In the genomic region with DNA sequence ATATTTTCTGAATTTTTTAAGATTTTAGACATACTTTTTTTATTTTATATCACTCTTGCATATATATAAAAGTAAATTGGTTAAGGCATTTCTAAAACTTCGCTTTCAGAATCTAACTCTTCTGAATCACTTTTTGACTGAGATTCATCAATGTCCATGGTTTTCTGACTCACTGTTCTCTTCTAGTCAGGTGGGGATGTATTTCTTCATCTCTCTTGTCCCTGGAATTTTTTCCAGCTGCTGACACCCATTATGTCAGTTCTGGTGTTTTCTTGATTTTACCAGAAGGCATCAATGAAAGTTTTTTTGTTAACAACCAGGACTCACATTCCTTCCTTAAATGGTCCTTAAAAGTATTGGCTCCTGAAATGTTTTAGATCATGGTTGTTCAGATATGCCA, we compare ENCODE assay signal across 16 cellular contexts. TPM values are rescaled to one million over a fixed set of nuclear protein-coding genes. Genes with fewer than 3 reads are reported as not detected.
DNase-seq lines count a peak whose midpoint lies in the region; ATAC-seq, FAIRE-seq and TF ChIP-seq lines count a peak whose summit lies in the region.
"Had no signal": no experiment of that assay in that cellular context is flagged by ENCODE, and none has a peak within 500 bp of the region (broad histone marks: within the 10 kb centered on the region; RNA-seq: fewer than 3 reads in every experiment).

No MANE protein-coding gene starts in this region.

- CTCF ChIA-PET in IMR-90 (lab: Yijun Ruan, JAX) = interaction anchor here (0.8 to 1.2 kb wide), 2 partner anchors 36 to 159 kb away, joined by 3 to 4 read pairs; no protein-coding TSS in a partner anchor

- H3K4me2 ChIP-seq in IMR-90 (ENCODE audit: low read depth, low read length) = 0 out of 2 replicates have a peak overlapping the region, but pooled peaks have one; percentile 11
- peak overlapping the region; percentile 52 for H3K4me2 ChIP-seq in keratinocyte (ENCODE audit: control insufficient read depth, extremely low read depth, insufficient read depth, low read depth, low read length)
- no peak overlapping the region for H3K4me2 ChIP-seq in mesendoderm (ENCODE audit: low read length)

- H2BK120ac ChIP-seq in IMR-90 (ENCODE audit: low read depth, low read length) (peak overlapping the region; percentile 81), mesendoderm (ENCODE audit: low read depth, low read length) (no peak overlapping the region)

- WGBS in IMR-90 (ENCODE audit: extremely low coverage in 2 of 2, insufficient read length in 1 of 2), 2 experiments = no CpG with 5 or more reads among the region's 1 CpG
- no CpG with 5 or more reads among the region's 1 CpG for WGBS in mesendoderm (ENCODE audit: extremely low coverage, insufficient coverage, low lambda C conversion rate)

- peaks cover 79% of the 10 kb centered on the region for H4K20me1 ChIP-seq in IMR-90 (ENCODE audit: insufficient read depth, low read length)
- peaks cover 52% of the 10 kb centered on the region for H4K20me1 ChIP-seq in keratinocyte (ENCODE audit: control insufficient read depth, extremely low read depth, insufficient read depth, low read length)

- H2BK20ac ChIP-seq in IMR-90 (ENCODE audit: low read depth, low read length) = peak overlapping the region; percentile 92; the same call in 1 of the 2 replicates

- ATAC-seq in IMR-90 (ENCODE audit: low read depth) (no peak), HG03045 (IDR thresholded peaks at IDR 0.05; ENCODE audit: unreplicated experiment) (no peak), GM21529 (IDR thresholded peaks at IDR 0.05; ENCODE audit: unreplicated experiment) (no peak)
- ATAC-seq: activated CD8-positive, alpha-beta T cell treated with anti-CD3 and anti-CD28 coated beads for 36 hours; Right ventricle myocardium inferior had no signal

- DNase-seq in A172 (ENCODE audit: low spot score) = peak; percentile 76
- peak; percentile 85 for DNase-seq in IMR-90
- DNase-seq in dedifferentiated amniotic fluid mesenchymal stem cell (ENCODE audit: extremely low spot score) = peak; percentile 49
- DNase-seq in keratinocyte (ENCODE audit: low read depth, low spot score) = no peak
- no peak for DNase-seq in NCI-H1417 (lab: John Stamatoyannopoulos, UW)
- no peak for DNase-seq in mesendoderm
- DNase-seq: activated CD8-positive, alpha-beta T cell treated with anti-CD3 and anti-CD28 coated beads for 36 hours; activated gamma-delta T cell; caudate nucleus; H9; Kasumi-1; NCI-H187 treated with DMSO at 0.1 percent for 48 hours; NCI-H69 had no signal

- intact Hi-C loops in IMR-90 (cut with micrococcal nuclease) = no loop called here

- H3K79me1 ChIP-seq in IMR-90 (ENCODE audit: low read depth in 1 of 2, low read length in 2 of 2) (peaks cover 31 to 92% of the 10 kb centered on the region in 2 experiments), mesendoderm (ENCODE audit: low read length) (no peaks in the 10 kb centered on the region)

- peaks cover 95% of the 10 kb centered on the region for H3K79me2 ChIP-seq in keratinocyte (ENCODE audit: control insufficient read depth, insufficient read depth, low read length)
- no peaks in the 10 kb centered on the region for H3K79me2 ChIP-seq in mesendoderm (ENCODE audit: control insufficient read depth, insufficient read depth, low read length)

- in situ Hi-C loops in IMR-90 (cut with MboI; ENCODE audit: low sequenced_read_pairs) = no loop called here

- no peak overlapping the region for H3K4me3 ChIP-seq in IMR-90 (ENCODE audit: insufficient read depth, low read depth, low read length)
- no peak overlapping the region for H3K4me3 ChIP-seq in keratinocyte (ENCODE audit: control insufficient read depth in 2 of 3, extremely low read depth in 1 of 3, insufficient read depth in 2 of 3, low read depth in 1 of 3, low read length in 3 of 3)
- H3K4me3 ChIP-seq in mesendoderm (ENCODE audit: low read length) = no peak overlapping the region

- no peak overlapping the region for H2AK9ac ChIP-seq in IMR-90 (replicated peaks; ENCODE audit: low read depth, low read length, poor library complexity)

- no TSS peak for BruUV-seq in IMR-90 (replicated peaks; lab: Mats Ljungman, UMichigan)

- H3K27me3 ChIP-seq in IMR-90 (ENCODE audit: control insufficient read depth, insufficient read depth, low read length) (no peaks in the 10 kb centered on the region), keratinocyte (ENCODE audit: control insufficient read depth, extremely low read depth, insufficient read depth, low read length) (no peaks in the 10 kb centered on the region), mesendoderm (ENCODE audit: insufficient read depth, low read length, poor library complexity) (no peaks in the 10 kb centered on the region)

- H2BK5ac ChIP-seq in IMR-90 (ENCODE audit: low read depth, low read length, poor library complexity, severe bottlenecking) = peak overlapping the region; percentile 39
- no peak overlapping the region for H2BK5ac ChIP-seq in mesendoderm (ENCODE audit: low read length)

- H4K8ac ChIP-seq in IMR-90 (ENCODE audit: low read depth in 2 of 2, low read length in 2 of 2) (peak overlapping the region in 1 of 2 experiments; percentile 14; a peak in 1 of 4 replicates), mesendoderm (ENCODE audit: low read depth, low read length) (no peak overlapping the region)

- H3K27ac ChIP-seq in IMR-90 (ENCODE audit: insufficient read depth, low read length) (peak overlapping the region; percentile 65; the same call in 1 of the 2 replicates), keratinocyte (ENCODE audit: control insufficient read depth, insufficient read depth, low read length) (peak overlapping the region; percentile 94), mesendoderm (ENCODE audit: low read depth, low read length) (no peak overlapping the region)

- POLR2A ChIA-PET in IMR-90 (lab: Charles Lee; ENCODE audit: unreplicated experiment) = no interaction called here

- dilution Hi-C loops in IMR-90 (cut with HindIII; ENCODE audit: low sequenced_read_pairs, unreplicated experiment) = no loop called here
- dilution Hi-C loops in keratinocyte (cut with MboI; ENCODE audit: extremely low pct_ligation_motif_present, low sequenced_read_pairs) = no loop called here

- H4K5ac ChIP-seq in IMR-90 (ENCODE audit: low read depth, low read length) (peak overlapping the region; percentile 60; the same call in 1 of the 2 replicates), mesendoderm (ENCODE audit: low read length) (no peak overlapping the region)

- FAIRE-seq in keratinocyte (lab: Jason Lieb, UNC) = no peak

- 0 out of 3 replicates have a peak overlapping the region, but pooled peaks have one; percentile 69 for H2BK15ac ChIP-seq in IMR-90 (ENCODE audit: low read depth, low read length)
- H2BK15ac ChIP-seq in mesendoderm (replicated peaks; ENCODE audit: low read depth) = no peak overlapping the region

- H3K9ac ChIP-seq in IMR-90 (ENCODE audit: low read depth, low read length) (peak overlapping the region; percentile 44), keratinocyte (ENCODE audit: control insufficient read depth, extremely low read depth, insufficient read depth, low read length) (peak overlapping the region; percentile 47), mesendoderm (ENCODE audit: low read length) (no peak overlapping the region)

- TF ChIP-seq CTCF in IMR-90 (conservative IDR thresholded peaks at IDR 0.05; ENCODE audit: low read depth, low read length) (no peak), keratinocyte (optimal IDR thresholded peaks at IDR 0.05 in 1 of 3, IDR thresholded peaks at IDR 0.05 in 1 of 3, conservative IDR thresholded peaks at IDR 0.05 in 1 of 3; ENCODE audit: extremely low read depth in 1 of 3, insufficient read depth in 2 of 3, low read length in 3 of 3) (no peak)

- no peak for TF ChIP-seq POLR2A in IMR-90 (IDR thresholded peaks at IDR 0.05; ENCODE audit: low read depth, low read length)

- H2AFZ ChIP-seq in IMR-90 (replicated peaks; ENCODE audit: low read length, poor library complexity) (no peak overlapping the region), keratinocyte (ENCODE audit: control insufficient read depth, low read length) (no peak overlapping the region)

- TF ChIP-seq RAD21 in IMR-90 (IDR thresholded peaks at IDR 0.05; ENCODE audit: low read length) = no peak

- H3K4ac ChIP-seq in IMR-90 (ENCODE audit: low read depth, low read length) (peak overlapping the region; percentile 60), mesendoderm (ENCODE audit: low read depth, low read length) (no peak overlapping the region)

- H3K14ac ChIP-seq in IMR-90 (replicated peaks; ENCODE audit: low read depth, low read length) = peak overlapping the region; percentile 75; the same call in 1 of the 2 replicates

- peak overlapping the region; percentile 20; the same call in 1 of the 2 replicates for H4K91ac ChIP-seq in IMR-90 (ENCODE audit: insufficient read depth, low read depth, low read length)

- H3K4me1 ChIP-seq in IMR-90 (ENCODE audit: control insufficient read depth, insufficient read depth, low read length) = peaks cover 68% of the 10 kb centered on the region
- H3K4me1 ChIP-seq in keratinocyte (ENCODE audit: control insufficient read depth, extremely low read depth, insufficient read depth, low read length) = peaks cover 92% of the 10 kb centered on the region
- no peaks in the 10 kb centered on the region for H3K4me1 ChIP-seq in mesendoderm (ENCODE audit: control insufficient read depth, low read depth, low read length)

- H3K56ac ChIP-seq in IMR-90 (ENCODE audit: extremely low read depth, insufficient read depth, low read length) = no peak overlapping the region
- no peak overlapping the region for H3K56ac ChIP-seq in mesendoderm (ENCODE audit: low read length)

- H2AK5ac ChIP-seq in IMR-90 (ENCODE audit: low read depth, low read length) = no peak overlapping the region
- H2AK5ac ChIP-seq in mesendoderm (ENCODE audit: low read length) = no peak overlapping the region

- H3K36me3 ChIP-seq in IMR-90 (ENCODE audit: control insufficient read depth, insufficient read depth, low read length) (peaks cover 2% of the 10 kb centered on the region; the same call in 1 of the 2 replicates), keratinocyte (ENCODE audit: control insufficient read depth in 2 of 2, extremely low read depth in 1 of 2, insufficient read depth in 2 of 2, low read length in 2 of 2) (peaks cover 24 to 77% of the 10 kb centered on the region in 2 experiments), mesendoderm (ENCODE audit: control insufficient read depth, insufficient read depth, low read length) (no peaks in the 10 kb centered on the region)

- H3K23ac ChIP-seq in IMR-90 (ENCODE audit: low read depth, low read length) = 0 out of 2 replicates have a peak overlapping the region, but pooled peaks have one; percentile 86
- no peak overlapping the region for H3K23ac ChIP-seq in mesendoderm (ENCODE audit: low read length)

- H3K18ac ChIP-seq in IMR-90 (ENCODE audit: low read depth, low read length) (peak overlapping the region; percentile 30), mesendoderm (ENCODE audit: low read length) (no peak overlapping the region)

- H3K9me1 ChIP-seq in IMR-90 (ENCODE audit: insufficient read depth, low read length) = peaks cover 68% of the 10 kb centered on the region
- H3K9me1 ChIP-seq in keratinocyte (ENCODE audit: control insufficient read depth, extremely low read depth, insufficient read depth, low read length) = peaks cover 27% of the 10 kb centered on the region

- H3K9me3 ChIP-seq in IMR-90 (ENCODE audit: control insufficient read depth, insufficient read depth, low read length) (no peaks in the 10 kb centered on the region), keratinocyte (ENCODE audit: control insufficient read depth, low read depth, low read length) (no peaks in the 10 kb centered on the region)

RNA-seq across cellular contexts. Expression of a gene that starts 12.8 kb away (rescaled TPM):
- total RNA-seq in A172 (2014; rRNA removed; shearing (Covaris generic)) = 95.3 and 148 TPM in 2 replicates
- 285 and 336 TPM in 2 replicates for total RNA-seq in IMR-90 (2012; rRNA removed)
- polyA plus RNA-seq in IMR-90 (2012; rRNA removed) = 141 and 170 TPM in 2 replicates
- polyA plus RNA-seq in IMR-90 (2012; cell fraction: cytosol; rRNA removed) = 63.9 and 84.9 TPM in 2 replicates
- polyA plus RNA-seq in IMR-90 (2012; cell fraction: nucleus; rRNA removed; ENCODE audit: low replicate concordance) = 109 and 162 TPM in 2 replicates
- polyA plus RNA-seq in keratinocyte = 72.7 to 124 TPM (median 83.9 TPM) in 3 replicates
- 172 TPM for polyA plus RNA-seq in keratinocyte (2011; ENCODE audit: low read depth)
- 76.6 and 79.2 TPM in 2 replicates for polyA plus RNA-seq in keratinocyte (2011; cell fraction: cytosol; rRNA removed)
- polyA plus RNA-seq in keratinocyte (2011; cell fraction: nucleus; rRNA removed) = 175 and 197 TPM in 2 replicates
- polyA plus RNA-seq in keratinocyte (2012; ENCODE audit: low replicate concordance) = 52.2 and 143 TPM in 2 replicates
- 218 to 406 TPM (median 316 TPM) in 3 replicates for polyA minus RNA-seq in keratinocyte
- polyA minus RNA-seq in keratinocyte (2011; cell fraction: cytosol; rRNA and poly(A)+ RNA removed) = 176 TPM
- 292 and 558 TPM in 2 replicates for polyA minus RNA-seq in keratinocyte (2011; cell fraction: nucleus; rRNA and poly(A)+ RNA removed)
- 6.5 TPM for polyA plus RNA-seq in mesendoderm (2013, experiment 1 of 2)
- 7.2 TPM for polyA plus RNA-seq in mesendoderm (2013, experiment 2 of 2)

Comparison
In these comparisons a context has a peak if more than half of its experiments do, and no peak if none do; other contexts are left out.
1. DNase-seq: peak in A172 (single experiment), IMR-90 (single experiment) and dedifferentiated amniotic fluid mesenchymal stem cell (single experiment); none in keratinocyte (single experiment), NCI-H1417 (0 of 3) and mesendoderm (single experiment).